Comparison of ENCODE assay signal across 9 cellular contexts in genomic region chr9:109100543-109101201, GRCh38. TPM values are rescaled to one million over a fixed set of nuclear protein-coding genes. Genes with fewer than 3 reads are reported as not detected.
DNase-seq lines count a peak whose midpoint lies in the region; ATAC-seq and TF ChIP-seq lines count a peak whose summit lies in the region.
"Had no signal": no experiment of that assay in that cellular context is flagged by ENCODE, and none has a peak within 500 bp of the region (broad histone marks: within the 10 kb centered on the region; RNA-seq: fewer than 3 reads in every experiment).

No MANE protein-coding gene starts in this region.

- no peaks in the 10 kb centered on the region for H3K27me3 Mint-ChIP-seq in activated CD8-positive, alpha-beta memory T cell treated with anti-CD3 and anti-CD28 coated beads, Interleukin-2, amount 10 ng/mL, durations not matched to agents 7 days and 5 days
- H3K27me3 Mint-ChIP-seq in T-helper 2 cell treated with Interferon-gamma antibody and Interleukin-4, amounts not matched to agents 5 μg/mL and 100 μg/mL, for 36 hours (ENCODE audit: low read depth) = no peaks in the 10 kb centered on the region
- H3K27me3 Mint-ChIP-seq in immature natural killer cell (ENCODE audit: low read depth in 3 of 3) = no peaks in the 10 kb centered on the region

- no peak for TF ChIP-seq POLR2A in suprapubic skin (IDR thresholded peaks at IDR 0.05)

- H3K4me1 ChIP-seq in suprapubic skin = peaks cover 63% of the 10 kb centered on the region

- TF ChIP-seq EP300 in suprapubic skin (IDR thresholded peaks at IDR 0.05) = no peak

- H3K4me3 ChIP-seq in suprapubic skin = no peak overlapping the region
- H3K4me3 ChIP-seq: pancreas had no signal

- H3K4me1 Mint-ChIP-seq in activated CD8-positive, alpha-beta memory T cell treated with anti-CD3 and anti-CD28 coated beads, Interleukin-2, amount 10 ng/mL, durations not matched to agents 7 days and 5 days = peaks cover 55% of the 10 kb centered on the region
- peaks cover 61% of the 10 kb centered on the region for H3K4me1 Mint-ChIP-seq in T-helper 2 cell treated with Interferon-gamma antibody and Interleukin-4, amounts not matched to agents 5 μg/mL and 100 μg/mL, for 36 hours (ENCODE audit: low read depth)
- H3K4me1 Mint-ChIP-seq in immature natural killer cell = peaks cover 35 to 73% of the 10 kb centered on the region in 2 donors

- no peak for DNase-seq in activated CD8-positive, alpha-beta memory T cell treated with anti-CD3 and anti-CD28 coated beads, Interleukin-2, amount 10 ng/mL, durations not matched to agents 7 days and 5 days
- DNase-seq in activated CD8-positive, alpha-beta memory T cell treated with anti-CD3 and anti-CD28 coated beads for 24 hours = no peak
- peak; percentile 20 for DNase-seq in T-helper 2 cell treated with Interferon-gamma antibody and Interleukin-4, amounts not matched to agents 5 μg/mL and 100 μg/mL, for 36 hours (ENCODE audit: low spot score)
- DNase-seq in immature natural killer cell (no peak), suprapubic skin (ENCODE audit: low spot score in 2 of 2) (no peak), NCI-H1417 treated with DMSO at 0.1 percent for 48 hours (lab: John Stamatoyannopoulos, UW) (no peak), NCI-H2171 (lab: John Stamatoyannopoulos, UW) (no peak)
- DNase-seq: pancreas had no signal

- CTCF ChIA-PET in activated CD8-positive, alpha-beta memory T cell treated with anti-CD3 and anti-CD28 coated beads, Interleukin-2, amount 10 ng/mL, durations not matched to agents 7 days and 5 days (lab: Charles Lee) = interaction anchor here (1.8 kb wide), 1 partner anchor 18 kb away, joined by 6 read pairs; no protein-coding TSS in a partner anchor

- WGBS in suprapubic skin = 92% methylated on average over 3 of the region's 3 CpGs

- no peaks in the 10 kb centered on the region for H3K36me3 ChIP-seq in suprapubic skin
- H3K36me3 ChIP-seq: pancreas had no signal

- peaks cover 61% of the 10 kb centered on the region for H3K36me3 Mint-ChIP-seq in activated CD8-positive, alpha-beta memory T cell treated with anti-CD3 and anti-CD28 coated beads, Interleukin-2, amount 10 ng/mL, durations not matched to agents 7 days and 5 days
- H3K36me3 Mint-ChIP-seq in T-helper 2 cell treated with Interferon-gamma antibody and Interleukin-4, amounts not matched to agents 5 μg/mL and 100 μg/mL, for 36 hours (ENCODE audit: low read depth) = peaks cover 66% of the 10 kb centered on the region
- H3K36me3 Mint-ChIP-seq in immature natural killer cell = peaks cover 15 to 16% (median 16%) of the 10 kb centered on the region in 3 donors

- TF ChIP-seq CTCF in suprapubic skin (IDR thresholded peaks at IDR 0.05) = no peak

- no peaks in the 10 kb centered on the region for H3K9me3 ChIP-seq in suprapubic skin
- H3K9me3 ChIP-seq: pancreas had no signal

- peak overlapping the region; percentile 67 for H3K27ac ChIP-seq in suprapubic skin

- peak overlapping the region; percentile 55 for H3K4me3 Mint-ChIP-seq in activated CD8-positive, alpha-beta memory T cell treated with anti-CD3 and anti-CD28 coated beads, Interleukin-2, amount 10 ng/mL, durations not matched to agents 7 days and 5 days
- peak overlapping the region; percentile 70 for H3K4me3 Mint-ChIP-seq in T-helper 2 cell treated with Interferon-gamma antibody and Interleukin-4, amounts not matched to agents 5 μg/mL and 100 μg/mL, for 36 hours
- H3K4me3 Mint-ChIP-seq in immature natural killer cell = peak overlapping the region in 1 of 5 donors; percentile 41

- H3K9me3 Mint-ChIP-seq in activated CD8-positive, alpha-beta memory T cell treated with anti-CD3 and anti-CD28 coated beads, Interleukin-2, amount 10 ng/mL, durations not matched to agents 7 days and 5 days (ENCODE audit: low read depth) = peaks cover 11% of the 10 kb centered on the region
- H3K9me3 Mint-ChIP-seq in T-helper 2 cell treated with Interferon-gamma antibody and Interleukin-4, amounts not matched to agents 5 μg/mL and 100 μg/mL, for 36 hours = peaks cover 13% of the 10 kb centered on the region
- peaks cover 0 to 2% (median 0%) of the 10 kb centered on the region in 6 donors for H3K9me3 Mint-ChIP-seq in immature natural killer cell

- no peaks in the 10 kb centered on the region for H3K27me3 ChIP-seq in suprapubic skin
- H3K27me3 ChIP-seq: pancreas had no signal

- H3K27ac Mint-ChIP-seq in activated CD8-positive, alpha-beta memory T cell treated with anti-CD3 and anti-CD28 coated beads, Interleukin-2, amount 10 ng/mL, durations not matched to agents 7 days and 5 days = peak overlapping the region; percentile 84
- H3K27ac Mint-ChIP-seq in T-helper 2 cell treated with Interferon-gamma antibody and Interleukin-4, amounts not matched to agents 5 μg/mL and 100 μg/mL, for 36 hours = peak overlapping the region; percentile 91
- H3K27ac Mint-ChIP-seq in immature natural killer cell = peak overlapping the region in 5 of 6 donors; percentile 60 to 86 (median 79)

- ATAC-seq in activated CD8-positive, alpha-beta memory T cell treated with anti-CD3 and anti-CD28 coated beads, Interleukin-2, amount 10 ng/mL, durations not matched to agents 7 days and 5 days = no peak
- no peak for ATAC-seq in GM18868 (IDR thresholded peaks at IDR 0.05; ENCODE audit: unreplicated experiment)

RNA-seq across cellular contexts. Expression of gene TMEM245, which starts 19.1 kb away (rescaled TPM):
- 10 to 100 TPM; 25.9 to 39.2 TPM for total RNA-seq in activated CD8-positive, alpha-beta memory T cell treated with anti-CD3 and anti-CD28 coated beads, Interleukin-2, amount 10 ng/mL, durations not matched to agents 7 days and 5 days
- polyA plus RNA-seq in immature natural killer cell = 10 to 100 TPM; 13.1 to 29.8 (median 20.8) TPM
- 10 to 100 TPM; 38.6 to 58.9 (median 54.3) TPM for total RNA-seq in suprapubic skin
